Comparison of ENCODE assay signal across 11 cellular contexts in the genomic region with DNA sequence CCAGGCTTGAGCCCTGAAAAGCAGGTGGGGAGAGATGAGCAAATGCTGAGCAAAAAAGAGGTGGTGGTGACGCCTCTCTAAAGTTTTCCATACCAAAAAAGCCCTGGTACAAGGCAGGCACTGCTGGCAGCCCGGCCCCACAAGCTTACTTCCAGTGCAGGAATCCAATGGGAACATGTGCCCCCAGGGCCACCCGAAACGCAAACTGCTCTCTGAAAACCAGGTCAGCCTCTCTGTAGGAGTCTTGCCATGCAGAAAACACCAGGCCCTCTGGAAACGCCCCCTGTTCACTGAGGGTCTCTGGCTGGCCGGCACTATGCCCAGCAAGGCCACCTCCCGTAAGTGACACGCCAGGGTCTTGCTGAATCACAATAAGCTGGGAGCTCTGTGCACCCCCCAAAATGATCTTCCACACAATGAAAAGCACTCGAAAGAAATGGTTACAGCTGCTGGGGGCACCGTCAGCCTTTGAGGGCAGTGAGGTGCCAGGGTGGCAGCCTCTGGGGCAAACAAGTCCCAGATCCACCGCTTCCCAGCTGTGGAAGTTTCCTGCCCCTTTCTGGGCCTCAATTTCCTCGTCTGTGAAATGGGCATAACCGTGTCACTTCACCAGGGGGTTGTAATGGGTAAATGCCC.
DNase-seq lines count a peak whose midpoint lies in the region; ATAC-seq and TF ChIP-seq lines count a peak whose summit lies in the region.
"Had no signal": no experiment of that assay in that cellular context is flagged by ENCODE, and none has a peak within 500 bp of the region (broad histone marks: within the 10 kb centered on the region; RNA-seq: fewer than 3 reads in every experiment).

No MANE protein-coding gene starts in this region.

- H3K4me3 Mint-ChIP-seq in Calu3 (ENCODE audit: low read depth, unreplicated experiment) = no peak overlapping the region
- H3K4me3 Mint-ChIP-seq in progenitor cell of endocrine pancreas (ENCODE audit: low read depth) = no peak overlapping the region
- H3K4me3 Mint-ChIP-seq: T-cell had no signal

- no peak for ATAC-seq in GM18498 (IDR thresholded peaks at IDR 0.05; ENCODE audit: unreplicated experiment)
- ATAC-seq: T-cell had no signal

- no peak for DNase-seq in Calu3
- DNase-seq in NCI-H69 (lab: John Stamatoyannopoulos, UW) = peak; percentile 82
- DNase-seq in esophagus squamous epithelium (lab: John Stamatoyannopoulos, UW) = no peak
- no peak for DNase-seq in progenitor cell of endocrine pancreas (ENCODE audit: low spot score, unreplicated experiment)
- no peak for DNase-seq in G401 (ENCODE audit: low spot score)
- DNase-seq in iPS-NIHi7 (ENCODE audit: extremely low spot score) = no peak
- DNase-seq: DND-41, dorsolateral prefrontal cortex, NCI-H345, T-cell had no signal

- H3K36me3 Mint-ChIP-seq in Calu3 (ENCODE audit: insufficient read depth, unreplicated experiment) (peaks cover 48% of the 10 kb centered on the region), progenitor cell of endocrine pancreas (ENCODE audit: insufficient read depth) (no peaks in the 10 kb centered on the region)
- H3K36me3 Mint-ChIP-seq: T-cell had no signal

- H3K27me3 ChIP-seq in esophagus squamous epithelium = no peaks in the 10 kb centered on the region
- H3K27me3 ChIP-seq: dorsolateral prefrontal cortex had no signal

- peaks cover 21 to 73% (median 31%) of the 10 kb centered on the region in 3 donors for H3K4me1 ChIP-seq in esophagus squamous epithelium

- H3K36me3 ChIP-seq in esophagus squamous epithelium = no peaks in the 10 kb centered on the region

- CTCF ChIA-PET in Calu3 (lab: Charles Lee) = interaction anchor here (0.5 to 2.3 kb wide), 13 partner anchors 25 to 458 kb away, joined by 3 to 9 read pairs (median 4); no protein-coding TSS in a partner anchor

- in situ Hi-C loops in G401 (cut with HindIII; ENCODE audit: low sequenced_read_pairs) = loop anchor here (25.0 kb wide), 1 partner anchor 129 kb away; no protein-coding TSS in a partner anchor

- H3K9me3 ChIP-seq in esophagus squamous epithelium = no peaks in the 10 kb centered on the region

- no peak for TF ChIP-seq POLR2A in esophagus squamous epithelium (IDR thresholded peaks at IDR 0.05)

- WGBS in esophagus squamous epithelium, 2 donors = 77 to 84% methylated on average over 5 to 8 of the region's 13 CpGs

- peak overlapping the region in 3 of 4 donors; percentile 50 to 74 (median 59) for H3K27ac ChIP-seq in esophagus squamous epithelium

- H3K4me1 Mint-ChIP-seq in Calu3 (ENCODE audit: low read depth, unreplicated experiment) = peaks cover 89% of the 10 kb centered on the region
- peaks cover 82% of the 10 kb centered on the region for H3K4me1 Mint-ChIP-seq in progenitor cell of endocrine pancreas (ENCODE audit: low read depth)

- H3K27me3 Mint-ChIP-seq in Calu3 (ENCODE audit: unreplicated experiment) (no peaks in the 10 kb centered on the region), progenitor cell of endocrine pancreas (no peaks in the 10 kb centered on the region)
- H3K27me3 Mint-ChIP-seq: T-cell had no signal

- no peak overlapping the region for H3K4me3 ChIP-seq in esophagus squamous epithelium
- H3K4me3 ChIP-seq: dorsolateral prefrontal cortex had no signal

- H3K9me3 Mint-ChIP-seq in Calu3 (ENCODE audit: low read depth, unreplicated experiment) (no peaks in the 10 kb centered on the region), progenitor cell of endocrine pancreas (ENCODE audit: low read depth) (no peaks in the 10 kb centered on the region)
- H3K9me3 Mint-ChIP-seq: T-cell had no signal

- BruUV-seq in Calu3 (replicated peaks; lab: Mats Ljungman, UMichigan) = no TSS peak

- intact Hi-C loops in Calu3 (cut with micrococcal nuclease; ENCODE audit: unreplicated experiment) (no loop called here), esophagus squamous epithelium (cut with DNase I) (no loop called here)

- no peak for TF ChIP-seq CTCF in Calu3 (IDR thresholded peaks at IDR 0.05; ENCODE audit: unreplicated experiment)
- no peak for TF ChIP-seq CTCF in esophagus squamous epithelium (IDR thresholded peaks at IDR 0.05)
- no peak for TF ChIP-seq CTCF in progenitor cell of endocrine pancreas (IDR thresholded peaks at IDR 0.05; ENCODE audit: unreplicated experiment)

- H3K27ac Mint-ChIP-seq in Calu3 (ENCODE audit: unreplicated experiment) (peak overlapping the region; percentile 86), progenitor cell of endocrine pancreas (peak overlapping the region; percentile 98)
